ENCODE assay signal across 8 cellular contexts in the genomic region with DNA sequence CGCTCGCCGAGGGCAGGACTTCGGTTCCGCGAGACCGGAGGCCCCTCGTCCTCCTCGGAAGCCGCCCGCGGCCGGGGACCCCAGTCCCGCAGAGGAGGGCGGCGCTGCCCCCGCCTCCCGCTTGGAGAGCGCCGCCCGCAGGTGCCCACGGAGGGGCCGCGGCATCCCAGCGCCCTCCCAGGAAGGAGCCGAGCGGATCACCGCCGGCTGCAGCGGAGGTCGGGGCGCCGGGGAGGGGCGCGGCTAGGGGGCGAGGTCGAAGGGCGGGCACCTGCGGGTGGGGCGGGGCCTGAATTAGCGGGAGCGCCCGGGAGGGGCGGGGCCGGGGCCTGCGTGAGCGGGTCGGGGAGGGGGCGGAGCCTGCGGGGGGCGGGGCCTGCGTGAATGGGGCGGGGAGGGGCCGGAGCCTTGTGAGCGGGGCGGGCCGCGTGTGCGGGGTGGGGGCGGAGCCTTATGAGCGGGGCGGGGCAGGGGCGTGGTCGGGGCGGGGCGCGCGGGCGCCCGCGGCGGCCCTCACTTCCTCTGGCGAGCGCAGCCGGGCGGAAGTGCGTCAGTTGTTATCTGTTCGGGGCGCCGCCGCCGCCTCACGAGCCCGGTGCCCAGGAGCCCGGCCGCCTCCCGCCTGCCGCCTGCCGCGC. TPM values are rescaled to one million over a fixed set of nuclear protein-coding genes. Genes with fewer than 3 reads are reported as not detected.
A peak's percentile ranks its signal among the peaks of the same experiment; 100 is the strongest.
DNase-seq lines count a peak whose midpoint lies in the region; ATAC-seq and TF ChIP-seq lines count a peak whose summit lies in the region.

A gene (plus strand): TSS at position 550 of the 638 bp plus-strand sequence.

- peak; percentile 85 to 97 (median 93) for DNase-seq in CD8-positive, alpha-beta T cell
- peak; percentile 79 for DNase-seq in NT2/D1 (ENCODE audit: low read depth, low spot score)
- DNase-seq in activated CD8-positive, alpha-beta memory T cell treated with anti-CD3 and anti-CD28 coated beads, Interleukin-2, amount 50 U/mL, for 24 hours (ENCODE audit: extremely low read depth): peak; percentile 64
- DNase-seq in endothelial cell (ENCODE audit: low spot score): peak; percentile 86
- DNase-seq in mesothelial cell of epicardium (ENCODE audit: low spot score in 2 of 2, unreplicated experiment in 2 of 2): peak; percentile 85 to 87
- DNase-seq in stimulated activated CD8-positive, alpha-beta memory T cell treated with anti-CD3 and anti-CD28 coated beads, Interleukin-15, amount 100 ng/mL, for 1 hour (ENCODE audit: low read depth): peak; percentile 83

- CTCF ChIA-PET in CD8-positive, alpha-beta T cell (lab: Charles Lee): no interaction called here

- H3K4me3 ChIP-seq in CD8-positive, alpha-beta T cell (ENCODE audit: low read depth, low read length): peak within 1 kb of the TSS; percentile 95
- H3K4me3 ChIP-seq in HUES48 (ENCODE audit: low read depth, low read length): peak within 1 kb of the TSS; percentile 71
- H3K4me3 ChIP-seq in NT2/D1 (ENCODE audit: insufficient read length, low read depth): peak within 1 kb of the TSS; percentile 79

- ATAC-seq in CD8-positive, alpha-beta T cell: peak; percentile 77
- ATAC-seq in GM21381 (IDR thresholded peaks at IDR 0.05; ENCODE audit: unreplicated experiment): peak; percentile 54

- H3K27me3 Mint-ChIP-seq in CD8-positive, alpha-beta T cell (ENCODE audit: low read depth): no peaks in the 10 kb centered on the region
- peaks cover 29% of the 10 kb centered on the region for H3K27me3 Mint-ChIP-seq in endothelial cell (ENCODE audit: unreplicated experiment)
- peaks cover 41% of the 10 kb centered on the region for H3K27me3 Mint-ChIP-seq in mesothelial cell of epicardium (ENCODE audit: low read depth)

- H3K27me3 ChIP-seq in CD8-positive, alpha-beta T cell (ENCODE audit: insufficient read depth, low read length): no peaks in the 10 kb centered on the region
- peaks cover 53% of the 10 kb centered on the region for H3K27me3 ChIP-seq in HUES48 (ENCODE audit: control insufficient read depth, insufficient read depth, low read length)
- peaks cover 68% of the 10 kb centered on the region for H3K27me3 ChIP-seq in NT2/D1 (ENCODE audit: insufficient read depth, insufficient read length)

- H3K9me3 ChIP-seq in CD8-positive, alpha-beta T cell (ENCODE audit: low read length): no peaks in the 10 kb centered on the region
- H3K9me3 ChIP-seq in HUES48 (ENCODE audit: control insufficient read depth, insufficient read depth, low read length) (no peaks in the 10 kb centered on the region), NT2/D1 (ENCODE audit: insufficient read depth, low read length) (no peaks in the 10 kb centered on the region)

- peaks cover 11% of the 10 kb centered on the region for H3K36me3 Mint-ChIP-seq in CD8-positive, alpha-beta T cell
- H3K36me3 Mint-ChIP-seq in endothelial cell (ENCODE audit: low read depth, unreplicated experiment) (peaks cover 3% of the 10 kb centered on the region), mesothelial cell of epicardium (no peaks in the 10 kb centered on the region)

- H3K4me1 ChIP-seq in CD8-positive, alpha-beta T cell (ENCODE audit: insufficient read depth, low read length): peaks cover 66% of the 10 kb centered on the region
- H3K4me1 ChIP-seq in HUES48 (ENCODE audit: control insufficient read depth, insufficient read depth, low read length) (peaks cover 4% of the 10 kb centered on the region; the same call in 1 of the 2 replicates), NT2/D1 (ENCODE audit: insufficient read depth, insufficient read length) (peaks cover 32% of the 10 kb centered on the region)

- H3K36me3 ChIP-seq in CD8-positive, alpha-beta T cell (ENCODE audit: insufficient read depth, low read length): peaks cover 4% of the 10 kb centered on the region
- H3K36me3 ChIP-seq in HUES48 (ENCODE audit: control insufficient read depth, insufficient read depth, low read length) (no peaks in the 10 kb centered on the region), NT2/D1 (ENCODE audit: insufficient read depth, insufficient read length, low read length) (peaks cover 20% of the 10 kb centered on the region)

- intact Hi-C loops in CD8-positive, alpha-beta T cell (cut with DNase I, micrococcal nuclease): loop anchor here (1.0 to 5.0 kb wide), 8 partner anchors 14 to 541 kb away; a partner anchor contains a TSS

- TF ChIP-seq CTCF in CD8-positive, alpha-beta T cell (IDR thresholded peaks at IDR 0.05): no peak
- TF ChIP-seq CTCF in endothelial cell (IDR thresholded peaks at IDR 0.05; ENCODE audit: unreplicated experiment) (no peak), mesothelial cell of epicardium (IDR thresholded peaks at IDR 0.05; ENCODE audit: unreplicated experiment) (no peak)

- no peak within 1 kb of the TSS for H3K9ac ChIP-seq in HUES48 (ENCODE audit: low read depth, low read length)
- peak within 1 kb of the TSS; percentile 92 for H3K9ac ChIP-seq in NT2/D1 (ENCODE audit: insufficient read length, low read depth)

- peak within 1 kb of the TSS; percentile 89 for H3K4me3 Mint-ChIP-seq in CD8-positive, alpha-beta T cell
- H3K4me3 Mint-ChIP-seq in endothelial cell (ENCODE audit: unreplicated experiment) (peak within 1 kb of the TSS; percentile 86), mesothelial cell of epicardium (peak within 1 kb of the TSS; percentile 82)

- POLR2A ChIA-PET in CD8-positive, alpha-beta T cell (lab: Charles Lee): interaction anchor here (0.9 to 4.7 kb wide), 3 partner anchors 14 to 51 kb away, joined by 3 to 25 read pairs (median 11); no protein-coding TSS in a partner anchor

- H3K27ac ChIP-seq in CD8-positive, alpha-beta T cell (ENCODE audit: low read depth, low read length): peak within 1 kb of the TSS; percentile 87
- H3K27ac ChIP-seq in HUES48 (ENCODE audit: low read depth, low read length): no peak within 1 kb of the TSS

- peak within 1 kb of the TSS; percentile 96 for H3K27ac Mint-ChIP-seq in CD8-positive, alpha-beta T cell
- H3K27ac Mint-ChIP-seq in endothelial cell (ENCODE audit: unreplicated experiment): peak within 1 kb of the TSS; percentile 36
- H3K27ac Mint-ChIP-seq in mesothelial cell of epicardium: peak within 1 kb of the TSS; percentile 79

- H3K4me1 Mint-ChIP-seq in CD8-positive, alpha-beta T cell (ENCODE audit: low read depth): peaks cover 69% of the 10 kb centered on the region
- H3K4me1 Mint-ChIP-seq in endothelial cell (ENCODE audit: unreplicated experiment) (peaks cover 18% of the 10 kb centered on the region), mesothelial cell of epicardium (peaks cover 41% of the 10 kb centered on the region)

- H3K9me3 Mint-ChIP-seq in CD8-positive, alpha-beta T cell: no peaks in the 10 kb centered on the region
- H3K9me3 Mint-ChIP-seq in endothelial cell (ENCODE audit: unreplicated experiment) (peaks cover 4% of the 10 kb centered on the region), mesothelial cell of epicardium (no peaks in the 10 kb centered on the region)

RNA-seq across cellular contexts. Expression of the gene that starts here (rescaled TPM):
- 10 to 100 TPM; 78.5 to 82.0 TPM for total RNA-seq in CD8-positive, alpha-beta T cell
- total RNA-seq in endothelial cell (ENCODE audit: unreplicated experiment) (38.4 TPM), mesothelial cell of epicardium (109 to 119 TPM (median 115 TPM) in 3 replicates)

Comparison
In these comparisons a context has a peak if more than half of its experiments do, and no peak if none do; other contexts are left out.
1. H3K27ac Mint-ChIP-seq: peak in every context shown above with its lines; median percentile 96 in CD8-positive, alpha-beta T cell; 79 in mesothelial cell of epicardium; 36 in endothelial cell.